Comparison of ENCODE assay signal across 1 cellular context in the genomic region with DNA sequence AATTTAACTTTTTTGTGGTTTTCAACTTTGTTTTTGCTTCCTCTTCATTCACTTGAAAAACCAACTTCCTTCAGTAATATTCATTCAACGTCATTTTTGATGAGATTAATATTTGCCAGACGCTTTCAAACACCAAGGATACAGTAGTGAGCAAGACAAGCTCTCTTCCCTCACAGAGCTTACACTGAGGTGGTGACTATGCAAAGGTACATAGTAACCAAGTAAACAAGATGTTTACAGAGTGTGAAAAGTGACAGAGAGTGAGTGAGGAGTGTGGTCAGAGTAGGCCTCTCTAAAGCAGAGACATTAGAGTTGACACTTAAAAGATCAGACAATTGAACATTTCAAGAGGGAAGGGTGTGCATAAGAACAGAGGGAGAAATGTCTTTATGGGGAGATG.
TF ChIP-seq lines count a peak whose summit lies in the region.

No MANE protein-coding gene starts in this region.

TF ChIP-seq in HepG2, 621 proteins besides CTCF, POLR2A, EP300 and RAD21:
- peak; percentile 61; the same call in 1 of the 2 replicates for TF ChIP-seq FOXA3 (CRISPR knock-in tag; IDR thresholded peaks at IDR 0.05)
- TF ChIP-seq PHB2 (IDR thresholded peaks at IDR 0.05; ENCODE audit: partially characterized antibody), result no peak
- no peak for TF ChIP-seq NFIB (CRISPR knock-in tag; IDR thresholded peaks at IDR 0.05; ENCODE audit: borderline replicate concordance)
- no peak for TF ChIP-seq BCL6 (CRISPR knock-in tag; IDR thresholded peaks at IDR 0.05)
- TF ChIP-seq FOXP1 (IDR thresholded peaks at IDR 0.05), result 0 out of 2 replicates have a peak, but pooled peaks have one; percentile 11
- peak; percentile 59 for TF ChIP-seq FOXP1 (CRISPR knock-in tag; IDR thresholded peaks at IDR 0.05)
- no peak for TF ChIP-seq FOXA1 (IDR thresholded peaks at IDR 0.05)
- peak; percentile 37; the same call in 1 of the 2 replicates for TF ChIP-seq FOXA1 (CRISPR knock-in tag; IDR thresholded peaks at IDR 0.05)
- TF ChIP-seq, protein P1, sequence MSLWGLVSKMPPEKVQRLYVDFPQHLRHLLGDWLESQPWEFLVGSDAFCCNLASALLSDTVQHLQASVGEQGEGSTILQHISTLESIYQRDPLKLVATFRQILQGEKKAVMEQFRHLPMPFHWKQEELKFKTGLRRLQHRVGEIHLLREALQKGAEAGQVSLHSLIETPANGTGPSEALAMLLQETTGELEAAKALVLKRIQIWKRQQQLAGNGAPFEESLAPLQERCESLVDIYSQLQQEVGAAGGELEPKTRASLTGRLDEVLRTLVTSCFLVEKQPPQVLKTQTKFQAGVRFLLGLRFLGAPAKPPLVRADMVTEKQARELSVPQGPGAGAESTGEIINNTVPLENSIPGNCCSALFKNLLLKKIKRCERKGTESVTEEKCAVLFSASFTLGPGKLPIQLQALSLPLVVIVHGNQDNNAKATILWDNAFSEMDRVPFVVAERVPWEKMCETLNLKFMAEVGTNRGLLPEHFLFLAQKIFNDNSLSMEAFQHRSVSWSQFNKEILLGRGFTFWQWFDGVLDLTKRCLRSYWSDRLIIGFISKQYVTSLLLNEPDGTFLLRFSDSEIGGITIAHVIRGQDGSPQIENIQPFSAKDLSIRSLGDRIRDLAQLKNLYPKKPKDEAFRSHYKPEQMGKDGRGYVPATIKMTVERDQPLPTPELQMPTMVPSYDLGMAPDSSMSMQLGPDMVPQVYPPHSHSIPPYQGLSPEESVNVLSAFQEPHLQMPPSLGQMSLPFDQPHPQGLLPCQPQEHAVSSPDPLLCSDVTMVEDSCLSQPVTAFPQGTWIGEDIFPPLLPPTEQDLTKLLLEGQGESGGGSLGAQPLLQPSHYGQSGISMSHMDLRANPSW (CRISPR knock-in tag; IDR thresholded peaks at IDR 0.05; ENCODE audit: borderline replicate concordance), result no peak
- TF ChIP-seq, protein P2, sequence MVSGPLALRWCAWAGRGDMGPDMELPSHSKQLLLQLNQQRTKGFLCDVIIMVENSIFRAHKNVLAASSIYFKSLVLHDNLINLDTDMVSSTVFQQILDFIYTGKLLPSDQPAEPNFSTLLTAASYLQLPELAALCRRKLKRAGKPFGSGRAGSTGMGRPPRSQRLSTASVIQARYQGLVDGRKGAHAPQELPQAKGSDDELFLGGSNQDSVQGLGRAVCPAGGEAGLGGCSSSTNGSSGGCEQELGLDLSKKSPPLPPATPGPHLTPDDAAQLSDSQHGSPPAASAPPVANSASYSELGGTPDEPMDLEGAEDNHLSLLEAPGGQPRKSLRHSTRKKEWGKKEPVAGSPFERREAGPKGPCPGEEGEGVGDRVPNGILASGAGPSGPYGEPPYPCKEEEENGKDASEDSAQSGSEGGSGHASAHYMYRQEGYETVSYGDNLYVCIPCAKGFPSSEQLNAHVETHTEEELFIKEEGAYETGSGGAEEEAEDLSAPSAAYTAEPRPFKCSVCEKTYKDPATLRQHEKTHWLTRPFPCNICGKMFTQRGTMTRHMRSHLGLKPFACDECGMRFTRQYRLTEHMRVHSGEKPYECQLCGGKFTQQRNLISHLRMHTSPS (CRISPR knock-in tag; IDR thresholded peaks at IDR 0.05; ENCODE audit: low read depth), result no peak
- no peak for TF ChIP-seq JARID2 (CRISPR knock-in tag; IDR thresholded peaks at IDR 0.05; ENCODE audit: insufficient replicate concordance)
- no peak for TF ChIP-seq NCOA2 (CRISPR knock-in tag; IDR thresholded peaks at IDR 0.05)
- TF ChIP-seq ZC3H4 (CRISPR knock-in tag; IDR thresholded peaks at IDR 0.05; ENCODE audit: borderline replicate concordance), result no peak
- no peak for TF ChIP-seq NKX3-1 (CRISPR knock-in tag; IDR thresholded peaks at IDR 0.05)
- TF ChIP-seq, protein P3, sequence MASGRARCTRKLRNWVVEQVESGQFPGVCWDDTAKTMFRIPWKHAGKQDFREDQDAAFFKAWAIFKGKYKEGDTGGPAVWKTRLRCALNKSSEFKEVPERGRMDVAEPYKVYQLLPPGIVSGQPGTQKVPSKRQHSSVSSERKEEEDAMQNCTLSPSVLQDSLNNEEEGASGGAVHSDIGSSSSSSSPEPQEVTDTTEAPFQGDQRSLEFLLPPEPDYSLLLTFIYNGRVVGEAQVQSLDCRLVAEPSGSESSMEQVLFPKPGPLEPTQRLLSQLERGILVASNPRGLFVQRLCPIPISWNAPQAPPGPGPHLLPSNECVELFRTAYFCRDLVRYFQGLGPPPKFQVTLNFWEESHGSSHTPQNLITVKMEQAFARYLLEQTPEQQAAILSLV (CRISPR knock-in tag; IDR thresholded peaks at IDR 0.05; ENCODE audit: borderline replicate concordance), result no peak
- no peak for TF ChIP-seq ZNF33B (CRISPR knock-in tag; IDR thresholded peaks at IDR 0.05)
- TF ChIP-seq ZNF775 (CRISPR knock-in tag; IDR thresholded peaks at IDR 0.05; ENCODE audit: borderline replicate concordance), result no peak
- TF ChIP-seq TRIM24 (CRISPR knock-in tag; IDR thresholded peaks at IDR 0.05), result no peak
- no peak for TF ChIP-seq HDAC2 (CRISPR knock-in tag; IDR thresholded peaks at IDR 0.05)
- TF ChIP-seq FOXK2 (IDR thresholded peaks at IDR 0.05), result no peak
- TF ChIP-seq, protein P4, sequence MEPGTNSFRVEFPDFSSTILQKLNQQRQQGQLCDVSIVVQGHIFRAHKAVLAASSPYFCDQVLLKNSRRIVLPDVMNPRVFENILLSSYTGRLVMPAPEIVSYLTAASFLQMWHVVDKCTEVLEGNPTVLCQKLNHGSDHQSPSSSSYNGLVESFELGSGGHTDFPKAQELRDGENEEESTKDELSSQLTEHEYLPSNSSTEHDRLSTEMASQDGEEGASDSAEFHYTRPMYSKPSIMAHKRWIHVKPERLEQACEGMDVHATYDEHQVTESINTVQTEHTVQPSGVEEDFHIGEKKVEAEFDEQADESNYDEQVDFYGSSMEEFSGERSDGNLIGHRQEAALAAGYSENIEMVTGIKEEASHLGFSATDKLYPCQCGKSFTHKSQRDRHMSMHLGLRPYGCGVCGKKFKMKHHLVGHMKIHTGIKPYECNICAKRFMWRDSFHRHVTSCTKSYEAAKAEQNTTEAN (CRISPR knock-in tag; conservative IDR thresholded peaks at IDR 0.05), result peak; percentile 82
- TF ChIP-seq KAT2B (IDR thresholded peaks at IDR 0.05; ENCODE audit: borderline replicate concordance, low read depth, low read length), result no peak
- TF ChIP-seq FOXM1 (CRISPR knock-in tag; IDR thresholded peaks at IDR 0.05), result no peak
- no peak for TF ChIP-seq ARNT (IDR thresholded peaks at IDR 0.05)
- TF ChIP-seq PRMT3 (CRISPR knock-in tag; IDR thresholded peaks at IDR 0.05; ENCODE audit: borderline replicate concordance, low read depth), result no peak
- no peak for TF ChIP-seq ZNF34 (CRISPR knock-in tag; IDR thresholded peaks at IDR 0.05; ENCODE audit: borderline replicate concordance)
- TF ChIP-seq ZMYM2 (CRISPR knock-in tag; IDR thresholded peaks at IDR 0.05), result no peak
- TF ChIP-seq DR1 (CRISPR knock-in tag; IDR thresholded peaks at IDR 0.05), result no peak
- TF ChIP-seq ZNF589 (CRISPR knock-in tag; conservative IDR thresholded peaks at IDR 0.05), result no peak
- no peak for TF ChIP-seq CEBPG (CRISPR knock-in tag; IDR thresholded peaks at IDR 0.05)
- no peak for TF ChIP-seq ZNF282 (IDR thresholded peaks at IDR 0.05; ENCODE audit: partially characterized antibody)
- no peak for TF ChIP-seq ZMYM4 (CRISPR knock-in tag; IDR thresholded peaks at IDR 0.05)
- no peak for TF ChIP-seq ZNF616 (CRISPR knock-in tag; IDR thresholded peaks at IDR 0.05; ENCODE audit: low read depth)
- no peak for TF ChIP-seq NR3C1 (CRISPR knock-in tag; IDR thresholded peaks at IDR 0.05)
- TF ChIP-seq, protein P5, sequence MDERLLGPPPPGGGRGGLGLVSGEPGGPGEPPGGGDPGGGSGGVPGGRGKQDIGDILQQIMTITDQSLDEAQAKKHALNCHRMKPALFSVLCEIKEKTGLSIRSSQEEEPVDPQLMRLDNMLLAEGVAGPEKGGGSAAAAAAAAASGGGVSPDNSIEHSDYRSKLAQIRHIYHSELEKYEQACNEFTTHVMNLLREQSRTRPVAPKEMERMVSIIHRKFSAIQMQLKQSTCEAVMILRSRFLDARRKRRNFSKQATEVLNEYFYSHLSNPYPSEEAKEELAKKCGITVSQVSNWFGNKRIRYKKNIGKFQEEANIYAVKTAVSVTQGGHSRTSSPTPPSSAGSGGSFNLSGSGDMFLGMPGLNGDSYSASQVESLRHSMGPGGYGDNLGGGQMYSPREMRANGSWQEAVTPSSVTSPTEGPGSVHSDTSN (CRISPR knock-in tag; IDR thresholded peaks at IDR 0.05), result no peak
- no peak for TF ChIP-seq MZF1 (CRISPR knock-in tag; IDR thresholded peaks at IDR 0.05; ENCODE audit: borderline replicate concordance)
- TF ChIP-seq ZNF12 (CRISPR knock-in tag; IDR thresholded peaks at IDR 0.05), result no peak
